1 cellular context compared by ENCODE assay signal in genomic region chr9:22170990-22171663, GRCh38.
TF ChIP-seq lines count a peak whose summit lies in the region.

No MANE protein-coding gene starts in this region.

TF ChIP-seq in IMR-90, 13 proteins besides CTCF, POLR2A, EP300 and RAD21 (continued from another document):
- TF ChIP-seq NFE2L2 (IDR thresholded peaks at IDR 0.05; ENCODE audit: low read depth, low read length) (no peak), FOS (IDR thresholded peaks at IDR 0.05; ENCODE audit: low read depth, low read length) (no peak), SMC3 (IDR thresholded peaks at IDR 0.05; ENCODE audit: low read depth, low read length) (no peak), BHLHE40 (IDR thresholded peaks at IDR 0.05; ENCODE audit: low read depth, low read length) (no peak), CHD1 (IDR thresholded peaks at IDR 0.05; ENCODE audit: low read depth, low read length) (no peak), RFX5 (IDR thresholded peaks at IDR 0.05; ENCODE audit: low read depth, low read length) (no peak), USF2 (IDR thresholded peaks at IDR 0.05; ENCODE audit: low read depth, low read length) (no peak), MXI1 (IDR thresholded peaks at IDR 0.05; ENCODE audit: borderline replicate concordance, low read depth, low read length) (no peak)
